Comparison of ENCODE assay signal across 17 cellular contexts in genomic region chr5:9927106-9927505, GRCh38.
DNase-seq lines count a peak whose midpoint lies in the region; ATAC-seq and TF ChIP-seq lines count a peak whose summit lies in the region.
"Had no signal": no experiment of that assay in that cellular context is flagged by ENCODE, and none has a peak within 500 bp of the region (broad histone marks: within the 10 kb centered on the region; RNA-seq: fewer than 3 reads in every experiment).

No MANE protein-coding gene starts in this region.

- TF ChIP-seq POLR2A in gastroesophageal sphincter (IDR thresholded peaks at IDR 0.05), result no peak

- no peak overlapping the region for H3K9ac ChIP-seq in neuronal stem cell (ENCODE audit: low read depth, low read length, poor library complexity)

- H3K27me3 ChIP-seq in neuronal stem cell (ENCODE audit: control insufficient read depth in 3 of 3, insufficient read depth in 3 of 3, low read depth in 1 of 3, low read length in 3 of 3) (no peaks in the 10 kb centered on the region), gastroesophageal sphincter (no peaks in the 10 kb centered on the region)

- H2BK120ac ChIP-seq in neuronal stem cell (ENCODE audit: low read depth, low read length), result no peak overlapping the region

- no peak overlapping the region for H3K4me3 ChIP-seq in epithelial cell of esophagus (ENCODE audit: low read length)
- H3K4me3 ChIP-seq in neuronal stem cell (ENCODE audit: low read length in 2 of 2), result no peak overlapping the region
- no peak overlapping the region for H3K4me3 ChIP-seq in gastroesophageal sphincter
- H3K4me3 ChIP-seq: left ventricle myocardium inferior, skin epidermis had no signal

- intact Hi-C loops in posterior cingulate gyrus (cut with DNase I), result no loop called here

- DNase-seq in DMS79 (lab: John Stamatoyannopoulos, UW), result peak; percentile 85
- peak; percentile 38 to 42 for DNase-seq in NCI-H524 (lab: John Stamatoyannopoulos, UW)
- peak; percentile 44 for DNase-seq in epithelial cell of esophagus (ENCODE audit: low read depth)
- DNase-seq in neuronal stem cell (ENCODE audit: low spot score), result peak; percentile 4
- no peak for DNase-seq in chondrocyte (ENCODE audit: low spot score)
- no peak for DNase-seq in GM10266 (ENCODE audit: extremely low spot score)
- no peak for DNase-seq in posterior cingulate gyrus
- DNase-seq: activated T-cell treated with anti-CD3 and anti-CD28 coated beads, Interleukin-2, amount 50 U/mL, for 4 hours; CD4-positive, CD25-positive, alpha-beta regulatory T cell; head of caudate nucleus; left ventricle myocardium inferior; NCI-H2171; nephron progenitor cell; OCI-M1; stimulated activated naive CD8-positive, alpha-beta T cell treated with anti-CD3 and anti-CD28 coated beads, Interleukin-15, amount 100 ng/mL, for 72 hours had no signal

- H3K4me2 ChIP-seq in neuronal stem cell (ENCODE audit: insufficient read depth, low read length, poor library complexity, severe bottlenecking), result no peak overlapping the region

- no peak for TF ChIP-seq CTCF in epithelial cell of esophagus (IDR thresholded peaks at IDR 0.05; ENCODE audit: insufficient read depth, low read depth, low read length, missing control alignments)
- TF ChIP-seq CTCF in chondrocyte (IDR thresholded peaks at IDR 0.05), result no peak
- TF ChIP-seq CTCF in GM10266 (IDR thresholded peaks at IDR 0.05; ENCODE audit: control insufficient read depth, insufficient read depth, low read depth, missing control alignments), result no peak
- TF ChIP-seq CTCF in gastroesophageal sphincter (IDR thresholded peaks at IDR 0.05), result no peak

- H3K27ac ChIP-seq in neuronal stem cell (replicated peaks; ENCODE audit: low read length) (peak overlapping the region; percentile 37), gastroesophageal sphincter (no peak overlapping the region)
- H3K27ac ChIP-seq: left ventricle myocardium inferior, skin epidermis had no signal

- H3K4me1 ChIP-seq in neuronal stem cell (ENCODE audit: control insufficient read depth in 2 of 2, insufficient read depth in 1 of 2, low read depth in 1 of 2, low read length in 2 of 2) (peaks cover 3 to 9% of the 10 kb centered on the region in 2 donors), gastroesophageal sphincter (no peaks in the 10 kb centered on the region)
- H3K4me1 ChIP-seq: left ventricle myocardium inferior had no signal

- no peak overlapping the region for H4K8ac ChIP-seq in neuronal stem cell (ENCODE audit: low read depth, low read length)

- no peak overlapping the region for H2BK5ac ChIP-seq in neuronal stem cell (ENCODE audit: low read length)

- no peak overlapping the region for H3K14ac ChIP-seq in neuronal stem cell (ENCODE audit: low read length)

- no peak overlapping the region for H2BK15ac ChIP-seq in neuronal stem cell (ENCODE audit: low read length)

- no peaks in the 10 kb centered on the region for H3K27me3 Mint-ChIP-seq in chondrocyte (ENCODE audit: low read depth)
- H3K27me3 Mint-ChIP-seq: CD4-positive, CD25-positive, alpha-beta regulatory T cell; stimulated activated naive CD8-positive, alpha-beta T cell treated with anti-CD3 and anti-CD28 coated beads, Interleukin-15, amount 100 ng/mL, for 72 hours had no signal

- H4K91ac ChIP-seq in neuronal stem cell (ENCODE audit: low read depth, low read length, poor library complexity), result no peak overlapping the region

- H3K4ac ChIP-seq in neuronal stem cell (ENCODE audit: low read length), result no peak overlapping the region

- WGBS in neuronal stem cell (ENCODE audit: extremely low coverage in 2 of 2, insufficient read length in 2 of 2, insufficient replicate concordance in 1 of 2), 2 donors, result no CpG with 5 or more reads among the region's 1 CpG
- WGBS in gastroesophageal sphincter (ENCODE audit: low coverage in 1 of 2), 2 donors, result 92 to 100% methylated on average over 1 of the region's 1 CpG

- H3K18ac ChIP-seq in neuronal stem cell (ENCODE audit: low read length), result no peak overlapping the region

- no peak for ATAC-seq in gastroesophageal sphincter
- ATAC-seq: activated T-cell treated with anti-CD3 and anti-CD28 coated beads, Interleukin-2, amount 50 U/mL, for 4 hours; stimulated activated naive CD8-positive, alpha-beta T cell treated with anti-CD3 and anti-CD28 coated beads, Interleukin-15, amount 100 ng/mL, for 72 hours had no signal

- no peak overlapping the region for H2BK12ac ChIP-seq in neuronal stem cell (ENCODE audit: low read length)

- peaks cover 11% of the 10 kb centered on the region for H3K9me3 Mint-ChIP-seq in chondrocyte (ENCODE audit: low read depth)

- no peaks in the 10 kb centered on the region for H3K79me1 ChIP-seq in neuronal stem cell (ENCODE audit: low read depth, low read length)

- peaks cover 21% of the 10 kb centered on the region for H3K4me1 Mint-ChIP-seq in chondrocyte (ENCODE audit: low read depth)
- H3K4me1 Mint-ChIP-seq: CD4-positive, CD25-positive, alpha-beta regulatory T cell; stimulated activated naive CD8-positive, alpha-beta T cell treated with anti-CD3 and anti-CD28 coated beads, Interleukin-15, amount 100 ng/mL, for 72 hours had no signal

- peaks cover 0 to 5% of the 10 kb centered on the region in 2 donors for H3K9me3 ChIP-seq in neuronal stem cell (replicated peaks in 1 of 2; ENCODE audit: control insufficient read depth in 2 of 2, insufficient read depth in 1 of 2, low read depth in 1 of 2, low read length in 2 of 2)
- peaks cover 0 to 27% (median 0%) of the 10 kb centered on the region in 3 donors for H3K9me3 ChIP-seq in gastroesophageal sphincter

- H3K36me3 Mint-ChIP-seq in chondrocyte (ENCODE audit: low read depth), result peaks cover 2% of the 10 kb centered on the region
- H3K36me3 Mint-ChIP-seq: CD4-positive, CD25-positive, alpha-beta regulatory T cell had no signal

- no peak overlapping the region for H2AFZ ChIP-seq in neuronal stem cell (ENCODE audit: low read length)

- no peak for TF ChIP-seq EP300 in gastroesophageal sphincter (IDR thresholded peaks at IDR 0.05)

- no peak overlapping the region for H3K23ac ChIP-seq in neuronal stem cell (ENCODE audit: low read depth, low read length, poor library complexity)

- no peak overlapping the region for H3K4me3 Mint-ChIP-seq in chondrocyte (ENCODE audit: unreplicated experiment)
- H3K4me3 Mint-ChIP-seq: activated T-cell treated with anti-CD3 and anti-CD28 coated beads, Interleukin-2, amount 50 U/mL, for 4 hours; CD4-positive, CD25-positive, alpha-beta regulatory T cell; nephron progenitor cell; stimulated activated naive CD8-positive, alpha-beta T cell treated with anti-CD3 and anti-CD28 coated beads, Interleukin-15, amount 100 ng/mL, for 72 hours had no signal

- H3K27ac Mint-ChIP-seq in chondrocyte (ENCODE audit: unreplicated experiment), result no peak overlapping the region
- H3K27ac Mint-ChIP-seq: CD4-positive, CD25-positive, alpha-beta regulatory T cell; nephron progenitor cell; stimulated activated naive CD8-positive, alpha-beta T cell treated with anti-CD3 and anti-CD28 coated beads, Interleukin-15, amount 100 ng/mL, for 72 hours had no signal

- H3K36me3 ChIP-seq in neuronal stem cell (replicated peaks in 1 of 2; ENCODE audit: control insufficient read depth in 2 of 2, insufficient read depth in 2 of 2, low read length in 2 of 2), result no peaks in the 10 kb centered on the region
- H3K36me3 ChIP-seq in gastroesophageal sphincter, result no peaks in the 10 kb centered on the region
- H3K36me3 ChIP-seq: left ventricle myocardium inferior had no signal

- H2AK5ac ChIP-seq in neuronal stem cell (ENCODE audit: low read depth, low read length), result no peak overlapping the region

Comparison
In these comparisons a context has a peak if more than half of its experiments do, and no peak if none do; other contexts are left out.
1. DNase-seq: peak in DMS79 (single experiment), NCI-H524 (2 of 2), epithelial cell of esophagus (single experiment) and neuronal stem cell (single experiment); none in chondrocyte (single experiment), GM10266 (single experiment) and posterior cingulate gyrus (0 of 10).